27 cellular contexts compared by ENCODE assay signal in genomic region chr11:134432776-134433175, GRCh38. TPM values are rescaled to one million over a fixed set of nuclear protein-coding genes. Genes with fewer than 3 reads are reported as not detected.
"Had no signal": no experiment of that assay in that cellular context is flagged by ENCODE, and none has a peak within 500 bp of the region (broad histone marks: within the 10 kb centered on the region; RNA-seq: fewer than 3 reads in every experiment).

No MANE protein-coding gene starts in this region.

- H3K36me3 ChIP-seq: left lung, lower lobe of right lung, neural progenitor cell, neutrophil, right atrium auricular region, right lobe of liver, stomach, thyroid gland, transverse colon, upper lobe of left lung, vagina had no signal

- H3K27me3 ChIP-seq: neural progenitor cell, neutrophil, right atrium auricular region, right lobe of liver, testis, thyroid gland, upper lobe of left lung, vagina had no signal

- DNase-seq: kidney glomerular epithelial cell; left colon; left lung; lower lobe of right lung; mammary epithelial cell; mesendoderm; naive B cell; natural killer cell; nephron progenitor cell; occipital lobe; right lobe of liver; stimulated activated CD4-positive, alpha-beta T cell treated with anti-CD3 and anti-CD28 coated beads, Interleukin-1b, Interleukin-23, amount 100 ng/mL, for 48 hours; stimulated activated CD4-positive, alpha-beta T cell treated with anti-CD3 and anti-CD28 coated beads, Interleukin-2, amount 100 ng/mL, for 48 hours; stimulated activated naive B cell treated with anti-CD40 and anti-IgM and Interleukin-4, amounts not matched to agents 10 μg/mL and 1 μg/mL and 100 μg/mL, for 72 hours; stimulated activated naive CD8-positive, alpha-beta T cell treated with anti-CD3 and anti-CD28 coated beads, Interleukin-15, Interleukin-2, amounts not matched to agents 100 U/mL and 50 U/mL, for 24 hours; stomach; testis; thyroid gland; transverse colon; upper lobe of left lung had no signal

- ATAC-seq: left colon; left lung; lower lobe of right lung; natural killer cell; right lobe of liver; stimulated activated naive B cell treated with anti-CD40 and anti-IgM and Interleukin-4, amounts not matched to agents 10 μg/mL and 1 μg/mL and 100 μg/mL, for 72 hours; stimulated activated naive CD8-positive, alpha-beta T cell treated with anti-CD3 and anti-CD28 coated beads, Interleukin-15, Interleukin-2, amounts not matched to agents 100 U/mL and 50 U/mL, for 24 hours had no signal

- H3K4me3 ChIP-seq: left lung, lower lobe of right lung, neural progenitor cell, right atrium auricular region, right lobe of liver, smooth muscle cell, stomach, testis, thyroid gland, transverse colon, upper lobe of left lung, vagina had no signal

- H3K4me1 ChIP-seq: left lung, lower lobe of right lung, parathyroid adenoma, right atrium auricular region, right lobe of liver, stomach, testis, thyroid gland, transverse colon, upper lobe of left lung, vagina had no signal

- H3K9me3 ChIP-seq: left lung, lower lobe of right lung, neutrophil, right lobe of liver, stomach, testis, thyroid gland, transverse colon, upper lobe of left lung, vagina had no signal

- H3K27ac ChIP-seq: left lung, lower lobe of right lung, neural progenitor cell, neutrophil, parathyroid adenoma, right atrium auricular region, right lobe of liver, stomach, testis, thyroid gland, transverse colon, upper lobe of left lung, vagina had no signal

RNA-seq across cellular contexts. Expression of gene B3GAT1, which starts 20.7 kb away (rescaled TPM):
- total RNA-seq: pulmonary artery endothelial cell, smooth muscle cell had no signal
